In genomic region chr2:136956050-136956449, GRCh38 we compare ENCODE assay signal across 28 cellular contexts.
"Had no signal": no experiment of that assay in that cellular context is flagged by ENCODE, and none has a peak within 500 bp of the region (broad histone marks: within the 10 kb centered on the region; RNA-seq: fewer than 3 reads in every experiment).

No MANE protein-coding gene starts in this region.

- H3K9me3 Mint-ChIP-seq: dendritic cell treated with granulocyte-macrophage colony-stimulating factor and Interleukin-4, amounts not matched to agents 40 ng/mL and 50 ng/mL, for 4 days; effector memory CD8-positive, alpha-beta T cell; mesothelial cell of epicardium had no signal

- H3K9me3 ChIP-seq: colonic mucosa, esophagus squamous epithelium, gastrocnemius medialis, left lung, lower lobe of right lung, mucosa of descending colon had no signal

- DNase-seq: colonic mucosa; cortex of kidney; effector CD8-positive, alpha-beta T cell; effector memory CD8-positive, alpha-beta T cell; endodermal cell; erythroblast; esophagus squamous epithelium; foreskin fibroblast; foreskin melanocyte; gastrocnemius medialis; glutamatergic neuron; head of caudate nucleus; heart right ventricle; hippocampal formation; left cardiac atrium; left lung; left ventricle myocardium superior; lower lobe of right lung; mesenchymal stem cell; mucosa of descending colon; naive B cell had no signal

- H3K27ac Mint-ChIP-seq: dendritic cell treated with granulocyte-macrophage colony-stimulating factor and Interleukin-4, amounts not matched to agents 40 ng/mL and 50 ng/mL, for 4 days; effector memory CD8-positive, alpha-beta T cell; endodermal cell; mesothelial cell of epicardium; naive B cell had no signal

- H3K27ac ChIP-seq: colonic mucosa, epithelial cell of prostate, esophagus squamous epithelium, gastrocnemius medialis, heart right ventricle, left lung, lower lobe of right lung had no signal

- H3K27me3 ChIP-seq: colonic mucosa, esophagus squamous epithelium, gastrocnemius medialis, heart right ventricle, left lung had no signal

- H3K4me3 ChIP-seq: colonic mucosa, esophagus squamous epithelium, gastrocnemius medialis, heart right ventricle, left lung, lower lobe of right lung, mucosa of descending colon had no signal

- H3K4me3 Mint-ChIP-seq: dendritic cell treated with granulocyte-macrophage colony-stimulating factor and Interleukin-4, amounts not matched to agents 40 ng/mL and 50 ng/mL, for 4 days; effector memory CD8-positive, alpha-beta T cell; endodermal cell; mesothelial cell of epicardium; naive B cell had no signal

- ATAC-seq: effector memory CD8-positive, alpha-beta T cell; esophagus mucosa; gastrocnemius medialis; heart right ventricle; left cardiac atrium; left lung; left ventricle myocardium superior; lower lobe of right lung; mucosa of descending colon had no signal

- H3K4me1 ChIP-seq: colonic mucosa, esophagus squamous epithelium, gastrocnemius medialis, heart right ventricle, left lung, lower lobe of right lung had no signal

- H3K4me1 Mint-ChIP-seq: mesothelial cell of epicardium, naive B cell had no signal

- H3K36me3 Mint-ChIP-seq: mesothelial cell of epicardium, naive B cell had no signal

- H3K27me3 Mint-ChIP-seq: dendritic cell treated with granulocyte-macrophage colony-stimulating factor and Interleukin-4, amounts not matched to agents 40 ng/mL and 50 ng/mL, for 4 days; effector memory CD8-positive, alpha-beta T cell; naive B cell had no signal

- FAIRE-seq: endometrium, islet of Langerhans, keratinocyte had no signal

- H3K36me3 ChIP-seq: colonic mucosa, esophagus squamous epithelium, gastrocnemius medialis, heart right ventricle, left lung, lower lobe of right lung had no signal
